Comparison of ENCODE assay signal across 20 cellular contexts in the genomic region with DNA sequence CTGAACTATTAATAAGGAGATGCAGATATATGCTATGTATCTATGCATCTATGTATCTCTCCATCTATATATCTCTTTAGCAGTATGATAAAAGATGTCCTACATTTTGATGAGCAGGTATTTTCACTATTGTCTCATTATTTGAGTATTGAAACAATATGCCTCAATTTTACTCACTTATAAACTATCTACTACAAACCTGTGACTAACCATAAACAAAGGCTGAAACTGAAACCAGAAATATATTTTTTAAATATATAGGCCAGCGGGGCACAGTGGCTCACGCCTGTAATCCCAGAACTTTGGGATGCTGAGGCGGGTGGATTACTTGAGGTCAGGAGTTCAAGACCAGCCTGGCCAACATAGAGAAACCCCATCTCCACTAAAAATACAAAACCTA.
"Had no signal": no experiment of that assay in that cellular context is flagged by ENCODE, and none has a peak within 500 bp of the region (broad histone marks: within the 10 kb centered on the region; RNA-seq: fewer than 3 reads in every experiment).

No MANE protein-coding gene starts in this region.

- H3K36me3 ChIP-seq: breast epithelium, colonic mucosa, pancreas had no signal

- H3K9me3 ChIP-seq: breast epithelium, colonic mucosa, esophagus muscularis mucosa, left ventricle myocardium inferior, pancreas, psoas muscle, upper lobe of left lung had no signal

- H3K27ac Mint-ChIP-seq: activated CD4-positive, alpha-beta memory T cell treated with anti-CD3 and anti-CD28 coated beads for 36 hours; activated naive CD8-positive, alpha-beta T cell; activated T-helper 1 cell treated with anti-CD3 and anti-CD28 coated beads, Interleukin-12 subunit alpha, Interleukin-12 subunit beta, Interleukin-2, Interleukin-4 antibody, amounts not matched to agents 30 ng/mL and 10 ng/mL and 1 ng/mL, durations not matched to agents 14 hours and 24 hours and 36 hours; T-helper 1 cell treated with Interleukin-12 subunit alpha and Interleukin-12 subunit beta and Interleukin-4 antibody, amounts not matched to agents 30 μg/mL and 1 μg/mL, for 36 hours had no signal

- H3K27me3 ChIP-seq: breast epithelium, colonic mucosa, dorsolateral prefrontal cortex, esophagus muscularis mucosa, hepatocyte, pancreas, upper lobe of left lung had no signal

- H3K4me3 ChIP-seq: breast epithelium, colonic mucosa, dorsolateral prefrontal cortex, esophagus muscularis mucosa, hepatocyte, left ventricle myocardium inferior, pancreas, psoas muscle, upper lobe of left lung had no signal

- H3K9me3 Mint-ChIP-seq: activated CD4-positive, alpha-beta memory T cell treated with anti-CD3 and anti-CD28 coated beads for 36 hours; activated T-helper 1 cell treated with anti-CD3 and anti-CD28 coated beads, Interleukin-12 subunit alpha, Interleukin-12 subunit beta, Interleukin-2, Interleukin-4 antibody, amounts not matched to agents 30 ng/mL and 10 ng/mL and 1 ng/mL, durations not matched to agents 14 hours and 24 hours and 36 hours; mesothelial cell of epicardium; naive thymus-derived CD8-positive, alpha-beta T cell; T-helper 1 cell treated with Interleukin-12 subunit alpha and Interleukin-12 subunit beta and Interleukin-4 antibody, amounts not matched to agents 30 μg/mL and 1 μg/mL, for 36 hours had no signal

- H2AFZ ChIP-seq: hepatocyte had no signal

- H3K27me3 Mint-ChIP-seq: activated CD4-positive, alpha-beta memory T cell treated with anti-CD3 and anti-CD28 coated beads for 36 hours; activated naive CD8-positive, alpha-beta T cell; naive thymus-derived CD8-positive, alpha-beta T cell had no signal

- H3K4me2 ChIP-seq: hepatocyte had no signal

- DNase-seq: activated CD4-positive, alpha-beta memory T cell treated with anti-CD3 and anti-CD28 coated beads for 36 hours; activated CD4-positive, alpha-beta T cell treated with anti-CD3 and anti-CD28 coated beads for 1 hour; colonic mucosa; dorsolateral prefrontal cortex; glutamatergic neuron; left ventricle myocardium inferior; naive thymus-derived CD8-positive, alpha-beta T cell; pancreas; psoas muscle; right cardiac atrium; stimulated activated CD4-positive, alpha-beta T cell treated with anti-CD3 and anti-CD28 coated beads, Interleukin-4, amount 100 ng/mL, for 24 hours; stimulated activated naive CD8-positive, alpha-beta T cell treated with anti-CD3 and anti-CD28 coated beads, Interleukin-15, Interleukin-2, amounts not matched to agents 100 U/mL and 50 U/mL, for 24 hours; upper lobe of left lung had no signal

- H3K4me1 ChIP-seq: breast epithelium, colonic mucosa had no signal

- H3K27ac ChIP-seq: breast epithelium, colonic mucosa, hepatocyte, left ventricle myocardium inferior, pancreas, psoas muscle, upper lobe of left lung had no signal

- H3K4me3 Mint-ChIP-seq: activated CD4-positive, alpha-beta memory T cell treated with anti-CD3 and anti-CD28 coated beads for 36 hours; activated naive CD8-positive, alpha-beta T cell; activated T-helper 1 cell treated with anti-CD3 and anti-CD28 coated beads, Interleukin-12 subunit alpha, Interleukin-12 subunit beta, Interleukin-2, Interleukin-4 antibody, amounts not matched to agents 30 ng/mL and 10 ng/mL and 1 ng/mL, durations not matched to agents 14 hours and 24 hours and 36 hours; mesothelial cell of epicardium; naive thymus-derived CD8-positive, alpha-beta T cell; T-helper 1 cell treated with Interleukin-12 subunit alpha and Interleukin-12 subunit beta and Interleukin-4 antibody, amounts not matched to agents 30 μg/mL and 1 μg/mL, for 36 hours had no signal

- ATAC-seq: naive thymus-derived CD8-positive, alpha-beta T cell; pancreas; psoas muscle; right cardiac atrium; stimulated activated naive CD8-positive, alpha-beta T cell treated with anti-CD3 and anti-CD28 coated beads, Interleukin-15, Interleukin-2, amounts not matched to agents 100 U/mL and 50 U/mL, for 24 hours had no signal
